Comparison of ENCODE assay signal across 9 cellular contexts in the genomic region with DNA sequence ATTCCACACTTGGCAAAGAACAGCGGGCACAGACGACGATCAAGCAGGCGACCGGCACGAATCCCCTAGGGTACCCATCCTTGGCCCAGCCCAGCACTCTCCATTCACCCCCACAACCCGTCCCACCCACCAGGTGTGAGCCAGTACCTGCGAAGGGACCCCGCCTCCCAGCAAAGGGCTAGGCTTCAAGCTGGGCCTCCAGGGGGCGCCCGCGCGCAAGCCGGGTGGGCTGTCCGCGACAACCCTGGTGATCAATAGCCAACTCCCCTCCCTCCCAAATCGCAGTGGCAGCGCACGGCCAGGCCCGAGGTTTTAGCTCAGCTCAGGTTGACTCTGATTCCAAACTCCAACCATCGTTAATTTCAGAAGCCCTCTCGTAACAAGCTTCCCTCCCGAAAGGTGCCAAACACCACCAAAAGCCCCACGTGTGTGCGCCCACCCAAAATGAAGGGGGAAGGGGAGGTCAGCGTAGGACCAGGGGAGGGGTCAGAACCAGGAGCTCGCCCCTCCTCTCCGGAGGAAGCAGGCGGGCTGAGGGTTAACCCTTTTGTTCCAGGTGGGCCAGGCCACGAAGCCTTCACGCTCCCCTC. TPM values are rescaled to one million over a fixed set of nuclear protein-coding genes. Genes with fewer than 3 reads are reported as not detected.
A peak's percentile ranks its signal among the peaks of the same experiment; 100 is the strongest.
DNase-seq lines count a peak whose midpoint lies in the region; ATAC-seq, FAIRE-seq and TF ChIP-seq lines count a peak whose summit lies in the region.
"Had no signal": no experiment of that assay in that cellular context is flagged by ENCODE, and none has a peak within 500 bp of the region (broad histone marks: within the 10 kb centered on the region; RNA-seq: fewer than 3 reads in every experiment).

No MANE protein-coding gene starts in this region.

- RAD21 ChIA-PET in GM12878 (lab: Charles Lee; ENCODE audit: unreplicated experiment), result no interaction called here

- H3K27ac ChIP-seq in DOHH2 (ENCODE audit: low read depth, low read length) (no peak overlapping the region), GM12878 (ENCODE audit: control insufficient read depth, insufficient read depth) (no peak overlapping the region)

- peak; percentile 84 for ATAC-seq in GM12878

- in situ Hi-C loops in GM12878 (cut with MboI), result no loop called here

- H3K4me1 ChIP-seq in DOHH2 (ENCODE audit: control insufficient read depth, low read length) (0 out of 2 replicates have a peak, but pooled peaks cover 2% of the 10 kb centered on the region), Loucy (ENCODE audit: insufficient read depth, low read length, poor library complexity, severe bottlenecking) (peaks cover 21% of the 10 kb centered on the region), GM12878 (ENCODE audit: control insufficient read depth, insufficient read depth, low read length) (no peaks in the 10 kb centered on the region)

- no peaks in the 10 kb centered on the region for H3K9me3 ChIP-seq in DOHH2 (ENCODE audit: control insufficient read depth, insufficient read depth, low read length)
- H3K9me3 ChIP-seq in Loucy (ENCODE audit: insufficient read depth, low read depth, low read length), result no peaks in the 10 kb centered on the region
- H3K9me3 ChIP-seq in GM12878 (replicated peaks; ENCODE audit: control insufficient read depth, insufficient read depth, low read length), result no peaks in the 10 kb centered on the region

- H4K20me1 ChIP-seq in DOHH2 (ENCODE audit: control insufficient read depth, insufficient read depth, low read depth, low read length) (no peaks in the 10 kb centered on the region), Loucy (ENCODE audit: insufficient read depth, low read length, poor library complexity, severe bottlenecking) (no peaks in the 10 kb centered on the region), GM12878 (ENCODE audit: control insufficient read depth, insufficient read depth) (no peaks in the 10 kb centered on the region)

- 7% methylated on average over 27 of the region's 31 CpGs for WGBS in GM12878 (ENCODE audit: insufficient coverage, insufficient replicate concordance, low lambda C conversion rate, missing lambda C conversion rate)

- DNase-seq in T-helper 2 cell (peak in 4 of 5 experiments; percentile 15 to 43 (median 36)), GM12878 (ENCODE audit: low read depth, low spot score) (no peak), iPS-NIHi7 (ENCODE audit: extremely low spot score) (peak; percentile 89), inferior parietal cortex (ENCODE audit: extremely low spot score) (no peak), MV-4-11 (lab: John Stamatoyannopoulos, UW) (no peak)
- peak; percentile 80 for DNase-seq in stimulated activated CD4-positive, alpha-beta T cell treated with anti-CD3 and anti-CD28 coated beads, Interleukin-15, amount 100 ng/mL, for 24 hours

- H2AFZ ChIP-seq in Loucy (ENCODE audit: low read length), result no peak overlapping the region
- no peak overlapping the region for H2AFZ ChIP-seq in GM12878 (ENCODE audit: control insufficient read depth, low read depth, low read length)

- peak; percentile 46 for TF ChIP-seq RAD21 in GM12878 (IDR thresholded peaks at IDR 0.05; ENCODE audit: insufficient read depth, low read depth, low read length)

- FAIRE-seq in GM12878 (lab: Jason Lieb, UNC), result no peak
- FAIRE-seq: colon had no signal

- peak; percentile 97 for TF ChIP-seq CTCF in DOHH2 (IDR thresholded peaks at IDR 0.05; ENCODE audit: low read depth, low read length, poor library complexity, severe bottlenecking)
- TF ChIP-seq CTCF in Loucy (conservative IDR thresholded peaks at IDR 0.05; ENCODE audit: low read length), result peak; percentile 78
- peak; percentile 61 to 87 (median 84) for TF ChIP-seq CTCF in GM12878 (IDR thresholded peaks at IDR 0.05 in 2 of 3, conservative IDR thresholded peaks at IDR 0.05 in 1 of 3; ENCODE audit: control insufficient read depth in 2 of 3, extremely low read depth in 1 of 3, insufficient read depth in 1 of 3, low read depth in 3 of 3, low read length in 3 of 3)

- H3K36me3 ChIP-seq in DOHH2 (ENCODE audit: control insufficient read depth, low read length) (no peaks in the 10 kb centered on the region), Loucy (ENCODE audit: insufficient read depth, low read length) (no peaks in the 10 kb centered on the region), GM12878 (ENCODE audit: control insufficient read depth in 2 of 2, insufficient read depth in 2 of 2, low read length in 1 of 2) (no peaks in the 10 kb centered on the region)

- TF ChIP-seq POLR2A in GM12878 (IDR thresholded peaks at IDR 0.05; ENCODE audit: low read depth, low read length), result no peak

- H3K9ac ChIP-seq in Loucy (ENCODE audit: low read depth, low read length, poor library complexity, severe bottlenecking), result no peak overlapping the region
- no peak overlapping the region for H3K9ac ChIP-seq in GM12878 (ENCODE audit: control insufficient read depth, insufficient read depth, low read length)

- peaks cover 21% of the 10 kb centered on the region for H3K27me3 ChIP-seq in DOHH2 (ENCODE audit: control insufficient read depth, low read length)
- H3K27me3 ChIP-seq in Loucy (ENCODE audit: insufficient read depth, low read length, poor library complexity, severe bottlenecking), result no peaks in the 10 kb centered on the region
- peaks cover 5 to 15% of the 10 kb centered on the region in 2 experiments for H3K27me3 ChIP-seq in GM12878 (replicated peaks in 1 of 2; ENCODE audit: control insufficient read depth in 2 of 2, insufficient read depth in 2 of 2, low read length in 1 of 2)

- CTCF ChIA-PET in GM12878 (lab: Yijun Ruan, JAX), result interaction anchor here (0.8 to 1.6 kb wide), 6 partner anchors 16 to 583 kb away, joined by 3 to 6 read pairs (median 4); no protein-coding TSS in a partner anchor

- no peaks in the 10 kb centered on the region for H3F3A ChIP-seq in DOHH2 (ENCODE audit: control insufficient read depth, insufficient read depth)
- no peaks in the 10 kb centered on the region for H3F3A ChIP-seq in Loucy (ENCODE audit: low read depth)

- POLR2A ChIA-PET in GM12878 (lab: Charles Lee), result no interaction called here

- H3K4me3 ChIP-seq in DOHH2 (ENCODE audit: low read length) (no peak overlapping the region), Loucy (ENCODE audit: low read length, poor library complexity, severe bottlenecking) (no peak overlapping the region), GM12878 (no peak overlapping the region)

- SMC1A ChIA-PET in GM12878 (lab: Charles Lee; ENCODE audit: uncharacterized antibody, unreplicated experiment), result no interaction called here

- TF ChIP-seq EP300 in GM12878 (IDR thresholded peaks at IDR 0.05; ENCODE audit: borderline replicate concordance in 1 of 2, control insufficient read depth in 1 of 2, low read depth in 2 of 2, low read length in 2 of 2), result no peak

- BruUV-seq in GM12878 (replicated peaks; lab: Mats Ljungman, UMichigan), result no TSS peak

- H3K9me2 ChIP-seq in DOHH2 (replicated peaks; ENCODE audit: control insufficient read depth, low read length), result no peaks in the 10 kb centered on the region
- no peaks in the 10 kb centered on the region for H3K9me2 ChIP-seq in Loucy (replicated peaks; ENCODE audit: low read depth, low read length)

- intact Hi-C loops in GM12878 (cut with micrococcal nuclease; ENCODE audit: unreplicated experiment), result no loop called here

- H3K4me2 ChIP-seq in DOHH2 (ENCODE audit: low read length), result no peak overlapping the region
- H3K4me2 ChIP-seq in Loucy (ENCODE audit: low read depth, low read length, poor library complexity, severe bottlenecking), result no peak overlapping the region
- H3K4me2 ChIP-seq in GM12878 (ENCODE audit: control insufficient read depth, insufficient read depth), result peak overlapping the region; percentile 4; the same call in 1 of the 2 replicates

- H3K79me2 ChIP-seq in DOHH2 (ENCODE audit: control insufficient read depth, low read length) (no peaks in the 10 kb centered on the region), Loucy (ENCODE audit: insufficient read depth, low read length) (no peaks in the 10 kb centered on the region), GM12878 (ENCODE audit: control insufficient read depth, insufficient read depth, low read length) (no peaks in the 10 kb centered on the region)

TF ChIP-seq in GM12878, 131 proteins besides CTCF, POLR2A, EP300 and RAD21 (continues in another document):
- peak; percentile 37; the same call in 1 of the 2 replicates for TF ChIP-seq SMC3 (IDR thresholded peaks at IDR 0.05; ENCODE audit: borderline replicate concordance, low read length)

RNA-seq across cellular contexts. Expression of a gene that starts 2.1 kb away (rescaled TPM):
- total RNA-seq in GM12878 (2013; cell fraction: nucleolus; rRNA removed), result 0.25 and 0.49 TPM in 2 replicates
- 0.22 TPM in 1 of 2 replicates, not detected in the other for total RNA-seq in GM12878 (2014; rRNA removed)
- total RNA-seq in GM12878 (2014; rRNA removed; fragmentation: Illumina TruSeq; extraction: Trizol), result not detected in 2 replicates
- total RNA-seq in GM12878 (2021), result 0.08 and 0.23 TPM in 2 replicates
- polyA plus RNA-seq in GM12878 (2011; ENCODE audit: low read depth), result not detected
- 0.97 and 1.1 TPM in 2 replicates for polyA plus RNA-seq in GM12878 (2011; rRNA removed)
- 0.61 and 0.90 TPM in 2 replicates for polyA plus RNA-seq in GM12878 (2011; cell fraction: cytosol; rRNA removed)
- 3.1 and 3.3 TPM in 2 replicates for polyA plus RNA-seq in GM12878 (2011; cell fraction: nucleus; rRNA removed)
- polyA plus RNA-seq in GM12878 (2012), result 0.07 TPM in 1 of 2 replicates, not detected in the other
- not detected in 2 replicates for polyA plus RNA-seq in GM12878 (2014; fragmentation: Illumina TruSeq; extraction: Trizol)
- not detected for polyA plus RNA-seq in GM12878 (2014; fragmentation: Nextera tagmentation; extraction: Ambion mirVana)
- not detected in 2 replicates for polyA plus RNA-seq in GM12878 (2014; rRNA removed)
- polyA plus RNA-seq in GM12878 (2016; fragmentation: Nextera tagmentation; extraction: Ambion mirVana), result under 1 TPM in 1 of 2 experiments, not detected in 1; 0.08 TPM
- 0.37 and 0.77 TPM in 2 replicates for polyA minus RNA-seq in GM12878 (2011; rRNA and poly(A)+ RNA removed)
- 0.40 and 0.52 TPM in 2 replicates for polyA minus RNA-seq in GM12878 (2011; cell fraction: cytosol; rRNA and poly(A)+ RNA removed)
- 0.36 and 0.57 TPM in 2 replicates for polyA minus RNA-seq in GM12878 (2011; cell fraction: nucleus; rRNA and poly(A)+ RNA removed)

RNA-seq across cellular contexts. Expression of a gene that starts 32.0 kb away (rescaled TPM):
- total RNA-seq in GM12878 (2013; cell fraction: nucleolus; rRNA removed), result 0.07 and 0.13 TPM in 2 replicates
- total RNA-seq in GM12878 (2014; rRNA removed) (0.11 TPM in 2 replicates), GM12878 (2014; rRNA removed; fragmentation: Illumina TruSeq; extraction: Trizol) (0.04 and 0.14 TPM in 2 replicates), GM12878 (2021) (0.31 and 0.37 TPM in 2 replicates)
- 0.14 TPM for polyA plus RNA-seq in GM12878 (2011; ENCODE audit: low read depth)
- polyA plus RNA-seq in GM12878 (2011; rRNA removed) (0.81 and 0.98 TPM in 2 replicates), GM12878 (2014; fragmentation: Illumina TruSeq; extraction: Trizol) (0.10 and 0.16 TPM in 2 replicates), GM12878 (2014; fragmentation: Nextera tagmentation; extraction: Ambion mirVana) (under 1 TPM; 0.03 to 0.04 TPM), GM12878 (2014; rRNA removed) (0.10 and 0.13 TPM in 2 replicates), GM12878 (2016; fragmentation: Nextera tagmentation; extraction: Ambion mirVana) (under 1 TPM; 0.15 to 0.16 TPM)
- 0.64 and 0.75 TPM in 2 replicates for polyA plus RNA-seq in GM12878 (2011; cell fraction: cytosol; rRNA removed)
- 0.59 and 1.1 TPM in 2 replicates for polyA plus RNA-seq in GM12878 (2011; cell fraction: nucleus; rRNA removed)
- polyA plus RNA-seq in GM12878 (2012), result 0.24 and 0.41 TPM in 2 replicates
- polyA minus RNA-seq in GM12878 (2011; rRNA and poly(A)+ RNA removed), result 1.1 and 2.3 TPM in 2 replicates
- 0.52 and 0.80 TPM in 2 replicates for polyA minus RNA-seq in GM12878 (2011; cell fraction: cytosol; rRNA and poly(A)+ RNA removed)
- polyA minus RNA-seq in GM12878 (2011; cell fraction: nucleus; rRNA and poly(A)+ RNA removed), result 0.24 and 0.38 TPM in 2 replicates

Comparison
In these comparisons a context has a peak if more than half of its experiments do, and no peak if none do; other contexts are left out.
1. DNase-seq: peak in T-helper 2 cell (4 of 5), iPS-NIHi7 (single experiment) and stimulated activated CD4-positive, alpha-beta T cell treated with anti-CD3 and anti-CD28 coated beads, Interleukin-15, amount 100 ng/mL, for 24 hours (single experiment); none in GM12878 (single experiment), inferior parietal cortex (single experiment) and MV-4-11 (single experiment).
2. Peak in every context shown above with its lines, with median percentiles within 50 percentile points of each other: CTCF ChIP-seq.